ENCODE assay signal across 8 cellular contexts in genomic region chr7:2844153-2845077, GRCh38. TPM values are rescaled to one million over a fixed set of nuclear protein-coding genes. Genes with fewer than 3 reads are reported as not detected.
DNase-seq lines count a peak whose midpoint lies in the region; ATAC-seq and TF ChIP-seq lines count a peak whose summit lies in the region.

Gene GNA12 (minus strand): TSS chr7:2844308. CDS start chr7:2844161, 147 bp downstream.

- 2% methylated on average over 80 of the region's 80 CpGs for WGBS in right cardiac atrium
- 2% methylated on average over 58 to 80 of the region's 80 CpGs for WGBS in aorta, 2 donors

- H3K9me3 ChIP-seq in ascending aorta, result no peaks in the 10 kb centered on the region
- H3K9me3 ChIP-seq in right cardiac atrium (ENCODE audit: control insufficient read depth, low read length), result no peaks in the 10 kb centered on the region
- H3K9me3 ChIP-seq in aorta (ENCODE audit: control insufficient read depth, low read length), result no peaks in the 10 kb centered on the region

- H3K27me3 ChIP-seq in ascending aorta (no peaks in the 10 kb centered on the region), right cardiac atrium (ENCODE audit: control insufficient read depth, insufficient read depth) (no peaks in the 10 kb centered on the region), rectal smooth muscle tissue (ENCODE audit: control insufficient read depth, insufficient read depth, low read length) (no peaks in the 10 kb centered on the region), aorta (ENCODE audit: control insufficient read depth in 1 of 2, insufficient read depth in 2 of 2, low read length in 1 of 2) (no peaks in the 10 kb centered on the region)

- DNase-seq in NCI-H187 treated with DMSO at 0.1 percent for 48 hours (lab: John Stamatoyannopoulos, UW) (peak; percentile 85), ascending aorta (ENCODE audit: low spot score in 2 of 2) (peak; percentile 97 to 100), right cardiac atrium (peak; percentile 99 to 100 (median 99)), aorta (peak; percentile 98 to 99)

- intact Hi-C loops in T-helper 2 cell treated with Interferon-gamma antibody and Interleukin-4, amounts not matched to agents 100 ng/mL and 5 ng/mL, for 36 hours (cut with micrococcal nuclease), result loop anchor here (2.0 to 5.0 kb wide), 4 partner anchors 18 to 212 kb away; partner anchors contain the start of gene TTYH3
- intact Hi-C loops in ascending aorta (cut with DNase I) (loop anchor here (1.0 to 5.0 kb wide), 3 partner anchors 19 to 87 kb away; no protein-coding TSS in a partner anchor), right cardiac atrium (cut with DNase I) (no loop called here), aorta (cut with DNase I) (loop anchor here in 1 of 2 donors (1.0 to 10.0 kb wide), 3 partner anchors 19 to 290 kb away; partner anchors contain the start of genes BRAT1 and IQCE)

- peak within 1 kb of the TSS; percentile 37 for H3K9ac ChIP-seq in rectal smooth muscle tissue (ENCODE audit: low read length)

- H3K27ac ChIP-seq in ascending aorta, result peak within 1 kb of the TSS; percentile 57 to 62
- H3K27ac ChIP-seq in right cardiac atrium (ENCODE audit: low read length), result peak within 1 kb of the TSS; percentile 20
- H3K27ac ChIP-seq in rectal smooth muscle tissue (ENCODE audit: low read depth, low read length), result peak within 1 kb of the TSS; percentile 75
- no peak within 1 kb of the TSS for H3K27ac ChIP-seq in aorta (ENCODE audit: low read depth in 1 of 2, low read length in 2 of 2)

- TF ChIP-seq CTCF in ascending aorta (IDR thresholded peaks at IDR 0.05), result no peak

- ATAC-seq in GM18499 (IDR thresholded peaks at IDR 0.05; ENCODE audit: insufficient read depth, unreplicated experiment), result peak; percentile 97
- peak; percentile 92 for ATAC-seq in HG02943 (IDR thresholded peaks at IDR 0.05; ENCODE audit: low read depth, unreplicated experiment)
- peak; percentile 97 to 98 for ATAC-seq in right cardiac atrium
- ATAC-seq in aorta (ENCODE audit: low FRiP score), result peak; percentile 99

- peak within 1 kb of the TSS; percentile 90 to 94 for H3K4me3 ChIP-seq in ascending aorta
- H3K4me3 ChIP-seq in right cardiac atrium (ENCODE audit: low read length), result peak within 1 kb of the TSS; percentile 78
- peak within 1 kb of the TSS; percentile 87 for H3K4me3 ChIP-seq in rectal smooth muscle tissue (ENCODE audit: low read length)
- H3K4me3 ChIP-seq in aorta (ENCODE audit: low read length in 2 of 2), result peak within 1 kb of the TSS; percentile 72 to 87

- H3K4me1 ChIP-seq in ascending aorta, result peaks cover 9 to 18% of the 10 kb centered on the region in 2 donors
- peaks cover 13% of the 10 kb centered on the region for H3K4me1 ChIP-seq in right cardiac atrium (ENCODE audit: control insufficient read depth, insufficient read depth, low read length)
- peaks cover 5% of the 10 kb centered on the region for H3K4me1 ChIP-seq in rectal smooth muscle tissue (ENCODE audit: control insufficient read depth, insufficient read depth, low read length)
- peaks cover 0 to 1% of the 10 kb centered on the region in 2 donors for H3K4me1 ChIP-seq in aorta (ENCODE audit: control insufficient read depth in 1 of 2, insufficient read depth in 2 of 2, low read length in 2 of 2)

- H3K36me3 ChIP-seq in ascending aorta (no peaks in the 10 kb centered on the region), rectal smooth muscle tissue (ENCODE audit: control insufficient read depth, insufficient read depth, low read length) (no peaks in the 10 kb centered on the region), aorta (ENCODE audit: control insufficient read depth in 1 of 2, insufficient read depth in 2 of 2, low read length in 1 of 2) (no peaks in the 10 kb centered on the region)

RNA-seq across cellular contexts. Expression of gene GNA12, which starts in this region (rescaled TPM):
- total RNA-seq in T-helper 2 cell treated with Interferon-gamma antibody and Interleukin-4, amounts not matched to agents 100 ng/mL and 5 ng/mL, for 36 hours, result 22.4 and 24.1 TPM in 2 replicates
- total RNA-seq in ascending aorta (61.0 TPM), right cardiac atrium (10 to 100 TPM; 60.8 to 68.1 (median 64.4) TPM), aorta (10 to 100 TPM; 53.0 to 56.6 TPM)
- polyA plus RNA-seq in right cardiac atrium (32.8 TPM), aorta (10 to 100 TPM; 21.4 to 31.6 TPM)

Comparison
In these comparisons a context has a peak if more than half of its experiments do, and no peak if none do; other contexts are left out.
1. H3K27ac ChIP-seq: peak in ascending aorta (2 of 2), right cardiac atrium (single experiment) and rectal smooth muscle tissue (single experiment); none in aorta (0 of 2).
2. intact Hi-C loops: an anchor here in T-helper 2 cell treated with Interferon-gamma antibody and Interleukin-4, amounts not matched to agents 100 ng/mL and 5 ng/mL, for 36 hours (2.0 to 5.0 kb wide) and ascending aorta (1.0 to 5.0 kb wide); none called in right cardiac atrium.
3. Peak in every context shown above with its lines, with median percentiles within 50 percentile points of each other: ATAC-seq, DNase-seq and H3K4me3 ChIP-seq.